Comparison of ENCODE assay signal across 19 cellular contexts in the genomic region with DNA sequence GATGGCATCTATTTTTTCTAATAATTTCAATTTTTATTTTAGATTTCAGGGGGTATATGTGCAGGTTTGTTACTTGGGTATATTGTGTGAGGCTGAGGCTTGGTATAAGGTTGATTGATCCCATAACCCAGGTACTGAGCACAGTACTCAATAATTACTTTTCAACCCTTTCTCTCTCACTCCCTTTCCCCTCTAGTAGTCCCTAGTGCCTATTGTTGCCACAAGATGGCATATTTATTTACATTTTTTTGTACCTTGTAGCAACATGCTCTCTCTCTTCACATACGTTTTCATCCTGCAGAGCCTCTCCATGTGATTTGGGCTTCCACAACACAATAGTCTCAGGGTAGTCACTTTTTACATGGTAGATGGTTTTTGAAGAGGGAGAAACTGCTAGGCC.
"Had no signal": no experiment of that assay in that cellular context is flagged by ENCODE, and none has a peak within 500 bp of the region (broad histone marks: within the 10 kb centered on the region; RNA-seq: fewer than 3 reads in every experiment).

No MANE protein-coding gene starts in this region.

- H3K4me1 Mint-ChIP-seq: naive thymus-derived CD8-positive, alpha-beta T cell; stimulated activated effector memory CD8-positive, alpha-beta T cell treated with anti-CD3 and anti-CD28 coated beads, Interleukin-12 subunit alpha, Interleukin-12 subunit beta, amount 100 ng/mL, for 72 hours had no signal

- H3K4me3 Mint-ChIP-seq: dendritic cell treated with granulocyte-macrophage colony-stimulating factor and Interleukin-4, amounts not matched to agents 40 ng/mL and 50 ng/mL, for 4 days; effector memory CD8-positive, alpha-beta T cell; naive thymus-derived CD8-positive, alpha-beta T cell; stimulated activated effector memory CD8-positive, alpha-beta T cell treated with anti-CD3 and anti-CD28 coated beads, Interleukin-12 subunit alpha, Interleukin-12 subunit beta, amount 100 ng/mL, for 72 hours; type B pancreatic cell had no signal

- H3K4me1 ChIP-seq: esophagus squamous epithelium, heart left ventricle, psoas muscle, right lobe of liver, suprapubic skin, thyroid gland had no signal

- H3K27ac ChIP-seq: esophagus squamous epithelium, heart left ventricle, neutrophil, psoas muscle, right lobe of liver, suprapubic skin, thyroid gland had no signal

- H3K4me3 ChIP-seq: esophagus squamous epithelium, heart left ventricle, mucosa of descending colon, psoas muscle, right lobe of liver, suprapubic skin, thyroid gland had no signal

- H3K9me3 ChIP-seq: esophagus squamous epithelium, mucosa of descending colon, neutrophil, psoas muscle, right lobe of liver, suprapubic skin, thyroid gland had no signal

- DNase-seq: effector memory CD8-positive, alpha-beta T cell; esophagus squamous epithelium; foreskin fibroblast; heart left ventricle; hippocampal formation; mucosa of descending colon; naive thymus-derived CD8-positive, alpha-beta T cell; psoas muscle; retina; right lobe of liver; stimulated activated CD4-positive, alpha-beta T cell treated with anti-CD3 and anti-CD28 coated beads, Interleukin-4, amount 100 ng/mL, for 1 hour; stimulated activated CD8-positive, alpha-beta memory T cell treated with anti-CD3 and anti-CD28 coated beads, Interleukin-4, amount 100 ng/mL, for 48 hours; stimulated activated naive CD8-positive, alpha-beta T cell treated with anti-CD3 and anti-CD28 coated beads, Interleukin-15, Interleukin-2, amounts not matched to agents 100 U/mL and 50 U/mL, for 24 hours; thyroid gland had no signal

- H3K27me3 Mint-ChIP-seq: dendritic cell treated with granulocyte-macrophage colony-stimulating factor and Interleukin-4, amounts not matched to agents 40 ng/mL and 50 ng/mL, for 4 days; effector memory CD8-positive, alpha-beta T cell; naive thymus-derived CD8-positive, alpha-beta T cell; type B pancreatic cell had no signal

- H3K27me3 ChIP-seq: esophagus squamous epithelium, heart left ventricle, neutrophil, right lobe of liver, suprapubic skin, thyroid gland had no signal

- H3K9me3 Mint-ChIP-seq: dendritic cell treated with granulocyte-macrophage colony-stimulating factor and Interleukin-4, amounts not matched to agents 40 ng/mL and 50 ng/mL, for 4 days; type B pancreatic cell had no signal

- ATAC-seq: effector memory CD8-positive, alpha-beta T cell; heart left ventricle; mucosa of descending colon; naive thymus-derived CD8-positive, alpha-beta T cell; psoas muscle; right lobe of liver; stimulated activated effector memory CD8-positive, alpha-beta T cell treated with anti-CD3 and anti-CD28 coated beads, Interleukin-12 subunit alpha, Interleukin-12 subunit beta, amount 100 ng/mL, for 72 hours; stimulated activated naive CD8-positive, alpha-beta T cell treated with anti-CD3 and anti-CD28 coated beads, Interleukin-15, Interleukin-2, amounts not matched to agents 100 U/mL and 50 U/mL, for 24 hours had no signal

- H3K27ac Mint-ChIP-seq: dendritic cell treated with granulocyte-macrophage colony-stimulating factor and Interleukin-4, amounts not matched to agents 40 ng/mL and 50 ng/mL, for 4 days; effector memory CD8-positive, alpha-beta T cell; naive thymus-derived CD8-positive, alpha-beta T cell; stimulated activated effector memory CD8-positive, alpha-beta T cell treated with anti-CD3 and anti-CD28 coated beads, Interleukin-12 subunit alpha, Interleukin-12 subunit beta, amount 100 ng/mL, for 72 hours; type B pancreatic cell had no signal

- H3K36me3 Mint-ChIP-seq: naive thymus-derived CD8-positive, alpha-beta T cell; stimulated activated effector memory CD8-positive, alpha-beta T cell treated with anti-CD3 and anti-CD28 coated beads, Interleukin-12 subunit alpha, Interleukin-12 subunit beta, amount 100 ng/mL, for 72 hours; type B pancreatic cell had no signal

- H3K36me3 ChIP-seq: esophagus squamous epithelium, heart left ventricle, neutrophil, right lobe of liver, suprapubic skin, thyroid gland had no signal
